1 cellular context compared by ENCODE assay signal in the genomic region with DNA sequence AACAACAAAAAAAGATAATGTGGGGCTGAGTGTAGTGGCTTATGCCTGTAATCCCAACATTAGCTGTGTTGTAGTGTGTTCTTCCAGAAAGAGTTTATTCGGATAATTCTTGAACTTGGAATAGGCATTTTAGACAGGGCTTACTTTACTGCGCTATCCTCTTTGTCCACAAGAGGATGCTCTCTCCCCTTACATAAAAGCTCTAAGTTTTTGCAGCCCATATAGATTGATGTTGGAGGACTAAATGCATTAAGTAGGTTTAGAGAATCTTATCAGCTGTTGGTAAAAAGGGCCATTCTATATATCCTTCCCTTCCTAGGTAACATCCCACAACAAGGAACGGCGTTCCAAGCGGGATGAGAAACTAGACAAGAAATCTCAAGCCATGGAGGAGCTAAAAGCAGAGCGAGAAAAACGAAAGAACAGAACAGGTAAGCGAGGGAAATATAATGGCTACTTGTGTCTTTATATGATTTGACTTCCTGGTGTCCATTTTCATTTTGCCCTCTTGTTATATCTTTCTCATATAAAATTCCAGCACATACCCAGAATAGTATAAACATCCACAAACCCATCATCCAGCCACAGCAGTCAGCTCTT.
A peak's percentile ranks its signal among the peaks of the same experiment; 100 is the strongest.
TF ChIP-seq lines count a peak whose summit lies in the region.

No MANE protein-coding gene starts in this region.

TF ChIP-seq in HepG2, 621 proteins besides CTCF, POLR2A, EP300 and RAD21:
- TF ChIP-seq STAG1 (CRISPR knock-in tag; IDR thresholded peaks at IDR 0.05) (peak; percentile 87), SAP130 (CRISPR knock-in tag; IDR thresholded peaks at IDR 0.05; ENCODE audit: low read depth) (0 out of 2 replicates have a peak, but pooled peaks have one; percentile 15), SMC3 (IDR thresholded peaks at IDR 0.05; ENCODE audit: low read length) (peak; percentile 88)
- TF ChIP-seq, protein P1, sequence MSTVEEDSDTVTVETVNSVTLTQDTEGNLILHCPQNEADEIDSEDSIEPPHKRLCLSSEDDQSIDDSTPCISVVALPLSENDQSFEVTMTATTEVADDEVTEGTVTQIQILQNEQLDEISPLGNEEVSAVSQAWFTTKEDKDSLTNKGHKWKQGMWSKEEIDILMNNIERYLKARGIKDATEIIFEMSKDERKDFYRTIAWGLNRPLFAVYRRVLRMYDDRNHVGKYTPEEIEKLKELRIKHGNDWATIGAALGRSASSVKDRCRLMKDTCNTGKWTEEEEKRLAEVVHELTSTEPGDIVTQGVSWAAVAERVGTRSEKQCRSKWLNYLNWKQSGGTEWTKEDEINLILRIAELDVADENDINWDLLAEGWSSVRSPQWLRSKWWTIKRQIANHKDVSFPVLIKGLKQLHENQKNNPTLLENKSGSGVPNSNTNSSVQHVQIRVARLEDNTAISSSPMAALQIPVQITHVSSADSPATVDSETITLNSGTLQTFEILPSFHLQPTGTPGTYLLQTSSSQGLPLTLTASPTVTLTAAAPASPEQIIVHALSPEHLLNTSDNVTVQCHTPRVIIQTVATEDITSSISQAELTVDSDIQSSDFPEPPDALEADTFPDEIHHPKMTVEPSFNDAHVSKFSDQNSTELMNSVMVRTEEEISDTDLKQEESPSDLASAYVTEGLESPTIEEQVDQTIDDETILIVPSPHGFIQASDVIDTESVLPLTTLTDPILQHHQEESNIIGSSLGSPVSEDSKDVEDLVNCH (CRISPR knock-in tag; IDR thresholded peaks at IDR 0.05): no peak
